10 cellular contexts compared by ENCODE assay signal in genomic region chr10:3887404-3887803, GRCh38.
DNase-seq lines count a peak whose midpoint lies in the region; ATAC-seq, FAIRE-seq and TF ChIP-seq lines count a peak whose summit lies in the region.
"Had no signal": no experiment of that assay in that cellular context is flagged by ENCODE, and none has a peak within 500 bp of the region (broad histone marks: within the 10 kb centered on the region; RNA-seq: fewer than 3 reads in every experiment).

No MANE protein-coding gene starts in this region.

- H3K4me3 ChIP-seq in keratinocyte (ENCODE audit: control insufficient read depth in 2 of 3, extremely low read depth in 1 of 3, insufficient read depth in 2 of 3, low read depth in 1 of 3, low read length in 3 of 3) = peak overlapping the region in 2 of 3 experiments; percentile 21 to 34
- H3K4me3 ChIP-seq in suprapubic skin = no peak overlapping the region

- peaks cover 3% of the 10 kb centered on the region for H3K27me3 Mint-ChIP-seq in activated B cell treated with CpG ODN at 0.5 μM for 24 hours

- no peak for TF ChIP-seq EP300 in suprapubic skin (IDR thresholded peaks at IDR 0.05)

- no peaks in the 10 kb centered on the region for H3K36me3 ChIP-seq in keratinocyte (ENCODE audit: control insufficient read depth in 2 of 2, extremely low read depth in 1 of 2, insufficient read depth in 2 of 2, low read length in 2 of 2)
- H3K36me3 ChIP-seq in suprapubic skin = no peaks in the 10 kb centered on the region

- dilution Hi-C loops in keratinocyte (cut with MboI; ENCODE audit: extremely low pct_ligation_motif_present, low sequenced_read_pairs) = no loop called here

- POLR2A ChIA-PET in activated B cell treated with CpG ODN at 0.5 μM for 24 hours (lab: Charles Lee) = interaction anchor here (1.1 to 6.7 kb wide), 3 partner anchors 12 to 126 kb away, joined by 5 to 45 read pairs (median 5); partner anchors contain the start of gene KLF6

- CTCF ChIA-PET in activated B cell treated with CpG ODN at 0.5 μM for 24 hours (lab: Charles Lee) = no interaction called here

- no peaks in the 10 kb centered on the region for H4K20me1 ChIP-seq in keratinocyte (ENCODE audit: control insufficient read depth, extremely low read depth, insufficient read depth, low read length)

- H3K79me2 ChIP-seq in keratinocyte (ENCODE audit: control insufficient read depth, insufficient read depth, low read length) = no peaks in the 10 kb centered on the region

- H3K9me3 Mint-ChIP-seq in activated B cell treated with CpG ODN at 0.5 μM for 24 hours = no peaks in the 10 kb centered on the region

- peak overlapping the region; percentile 97 for H3K27ac ChIP-seq in keratinocyte (ENCODE audit: control insufficient read depth, insufficient read depth, low read length)
- peak overlapping the region; percentile 74 for H3K27ac ChIP-seq in suprapubic skin

- 58% methylated on average over 7 of the region's 7 CpGs for WGBS in suprapubic skin

- FAIRE-seq in keratinocyte (lab: Jason Lieb, UNC) = no peak
- FAIRE-seq: endometrium had no signal

- no peak overlapping the region for H3K4me3 Mint-ChIP-seq in activated B cell treated with CpG ODN at 0.5 μM for 24 hours

- DNase-seq in activated CD4-positive, CD25-positive, alpha-beta regulatory T cell (lab: John Stamatoyannopoulos, UW) = no peak
- no peak for DNase-seq in activated B cell treated with CpG ODN at 0.5 μM for 24 hours
- no peak for DNase-seq in keratinocyte (ENCODE audit: low read depth, low spot score)
- no peak for DNase-seq in suprapubic skin (ENCODE audit: low spot score in 2 of 2)
- DNase-seq in DMS114 treated with DMSO at 0.1 percent for 48 hours (lab: John Stamatoyannopoulos, UW; ENCODE audit: unreplicated experiment) = no peak
- no peak for DNase-seq in effector CD8-positive, alpha-beta T cell (lab: John Stamatoyannopoulos, UW)
- DNase-seq: 8988T had no signal

- H3K9ac ChIP-seq in keratinocyte (ENCODE audit: control insufficient read depth, extremely low read depth, insufficient read depth, low read length) = peak overlapping the region; percentile 88

- peak overlapping the region; percentile 78 for H3K27ac Mint-ChIP-seq in activated B cell treated with CpG ODN at 0.5 μM for 24 hours

- H2AFZ ChIP-seq in keratinocyte (ENCODE audit: control insufficient read depth, low read length) = no peak overlapping the region

- H3K4me1 Mint-ChIP-seq in activated B cell treated with CpG ODN at 0.5 μM for 24 hours = peaks cover 20% of the 10 kb centered on the region

- TF ChIP-seq POLR2A in suprapubic skin (IDR thresholded peaks at IDR 0.05) = no peak

- H3K9me1 ChIP-seq in keratinocyte (ENCODE audit: control insufficient read depth, extremely low read depth, insufficient read depth, low read length) = no peaks in the 10 kb centered on the region

- H3K27me3 ChIP-seq in keratinocyte (ENCODE audit: control insufficient read depth, extremely low read depth, insufficient read depth, low read length) = no peaks in the 10 kb centered on the region
- no peaks in the 10 kb centered on the region for H3K27me3 ChIP-seq in suprapubic skin

- no peaks in the 10 kb centered on the region for H3K36me3 Mint-ChIP-seq in activated B cell treated with CpG ODN at 0.5 μM for 24 hours (ENCODE audit: low read depth)

- ATAC-seq in activated CD4-positive, CD25-positive, alpha-beta regulatory T cell treated with anti-CD3 and anti-CD28 coated beads, Interleukin-2, amount 50 U/mL, for 24 hours = peak; percentile 3 to 5
- peak; percentile 26 for ATAC-seq in activated B cell treated with CpG ODN at 0.5 μM for 24 hours (ENCODE audit: low read depth)
- ATAC-seq in GM19467 (IDR thresholded peaks at IDR 0.05; ENCODE audit: unreplicated experiment) = no peak

- H3K4me1 ChIP-seq in keratinocyte (ENCODE audit: control insufficient read depth, extremely low read depth, insufficient read depth, low read length) (peaks cover 35% of the 10 kb centered on the region), suprapubic skin (peaks cover 23% of the 10 kb centered on the region)

- H3K9me3 ChIP-seq in keratinocyte (ENCODE audit: control insufficient read depth, low read depth, low read length) = no peaks in the 10 kb centered on the region
- H3K9me3 ChIP-seq in suprapubic skin = no peaks in the 10 kb centered on the region

- intact Hi-C loops in activated B cell treated with CpG ODN at 0.5 μM for 24 hours (cut with micrococcal nuclease) = no loop called here

- TF ChIP-seq CTCF in activated B cell treated with CpG ODN at 0.5 μM for 24 hours (IDR thresholded peaks at IDR 0.05) (no peak), keratinocyte (optimal IDR thresholded peaks at IDR 0.05 in 1 of 3, IDR thresholded peaks at IDR 0.05 in 1 of 3, conservative IDR thresholded peaks at IDR 0.05 in 1 of 3; ENCODE audit: extremely low read depth in 1 of 3, insufficient read depth in 2 of 3, low read length in 3 of 3) (no peak), suprapubic skin (IDR thresholded peaks at IDR 0.05) (no peak)

- H3K4me2 ChIP-seq in keratinocyte (ENCODE audit: control insufficient read depth, extremely low read depth, insufficient read depth, low read depth, low read length) = peak overlapping the region; percentile 56
